1 cellular context compared by ENCODE assay signal in genomic region chr19:38723606-38724379, GRCh38.
TF ChIP-seq lines count a peak whose summit lies in the region.

No MANE protein-coding gene starts in this region.

TF ChIP-seq in HepG2, 621 proteins besides CTCF, POLR2A, EP300 and RAD21:
- no peak for TF ChIP-seq NFE2L2 (IDR thresholded peaks at IDR 0.05; ENCODE audit: low read length)
- TF ChIP-seq RBM22 (optimal IDR thresholded peaks at IDR 0.05; ENCODE audit: low read length): peak; percentile 42
- TF ChIP-seq AGO2 (optimal IDR thresholded peaks at IDR 0.05; ENCODE audit: low read depth, low read length): peak; percentile 66
